Comparison of ENCODE assay signal across 11 cellular contexts in genomic region chr3:72892081-72892763, GRCh38. TPM values are rescaled to one million over a fixed set of nuclear protein-coding genes. Genes with fewer than 3 reads are reported as not detected.
DNase-seq lines count a peak whose midpoint lies in the region; ATAC-seq and TF ChIP-seq lines count a peak whose summit lies in the region.
"Had no signal": no experiment of that assay in that cellular context is flagged by ENCODE, and none has a peak within 500 bp of the region (broad histone marks: within the 10 kb centered on the region; RNA-seq: fewer than 3 reads in every experiment).

No MANE protein-coding gene starts in this region.

- no peak for ATAC-seq in GM21515 (IDR thresholded peaks at IDR 0.05; ENCODE audit: unreplicated experiment)

- no peak for TF ChIP-seq CTCF in fibroblast of villous mesenchyme (IDR thresholded peaks at IDR 0.05; ENCODE audit: insufficient read depth, low read depth, low read length)

- POLR2A ChIA-PET in CD4-positive, alpha-beta memory T cell (lab: Charles Lee; ENCODE audit: partially characterized antibody) = no interaction called here

- DNase-seq in EH (ENCODE audit: low read depth) (peak; percentile 92), SJSA1 (ENCODE audit: low read depth in 1 of 2, low spot score in 2 of 2) (peak in 1 of 2 experiments; percentile 44), fibroblast of villous mesenchyme (ENCODE audit: low read depth) (peak; percentile 95), posterior cingulate gyrus (peak in 7 of 10 donors; percentile 43 to 89 (median 62)), HuH-7 (ENCODE audit: low spot score) (no peak)
- DNase-seq in activated CD4-positive, alpha-beta T cell treated with anti-CD3 and anti-CD28 coated beads for 4 hours = no peak
- no peak for DNase-seq in CD4-positive, alpha-beta memory T cell
- DNase-seq: activated CD4-positive, alpha-beta T cell treated with anti-CD3 and anti-CD28 coated beads, Interleukin-2, amount 10 ng/mL, durations not matched to agents 24 days and 14 days; NCI-H446 treated with DMSO at 0.1 percent for 48 hours had no signal

- intact Hi-C loops in posterior cingulate gyrus (cut with DNase I) = loop anchor here (5.0 kb wide), 1 partner anchor 45 kb away; no protein-coding TSS in a partner anchor
- intact Hi-C loops in CD4-positive, alpha-beta memory T cell (cut with micrococcal nuclease) = no loop called here

- H3K36me3 ChIP-seq in SJSA1 = no peaks in the 10 kb centered on the region
- H3K36me3 ChIP-seq in CD4-positive, alpha-beta memory T cell (ENCODE audit: insufficient read depth, low read length) = no peaks in the 10 kb centered on the region

- CTCF ChIA-PET in CD4-positive, alpha-beta memory T cell (lab: Charles Lee; ENCODE audit: partially characterized antibody) = no interaction called here

- no peaks in the 10 kb centered on the region for H3K36me3 Mint-ChIP-seq in CD4-positive, alpha-beta memory T cell

- H3K4me1 ChIP-seq in SJSA1 (replicated peaks) = peaks cover 55% of the 10 kb centered on the region
- H3K4me1 ChIP-seq in CD4-positive, alpha-beta memory T cell (ENCODE audit: insufficient read depth, low read length) = peaks cover 9% of the 10 kb centered on the region

- H3K4me3 Mint-ChIP-seq in CD4-positive, alpha-beta memory T cell = no peak overlapping the region
- H3K4me3 Mint-ChIP-seq: activated CD4-positive, alpha-beta T cell treated with anti-CD3 and anti-CD28 coated beads, Interleukin-2, amount 10 ng/mL, durations not matched to agents 24 days and 14 days had no signal

- peaks cover 4 to 15% (median 9%) of the 10 kb centered on the region in 4 donors for H3K4me1 Mint-ChIP-seq in CD4-positive, alpha-beta memory T cell

- H3K27me3 ChIP-seq in SJSA1 (replicated peaks) = no peaks in the 10 kb centered on the region
- H3K27me3 ChIP-seq in CD4-positive, alpha-beta memory T cell (ENCODE audit: insufficient read depth, low read length) = peaks cover 20% of the 10 kb centered on the region

- peaks cover 40 to 61% of the 10 kb centered on the region in 2 donors for H3K27me3 Mint-ChIP-seq in CD4-positive, alpha-beta memory T cell

- H3K9me3 Mint-ChIP-seq in CD4-positive, alpha-beta memory T cell = no peaks in the 10 kb centered on the region
- H3K9me3 Mint-ChIP-seq: activated CD4-positive, alpha-beta T cell treated with anti-CD3 and anti-CD28 coated beads, Interleukin-2, amount 10 ng/mL, durations not matched to agents 24 days and 14 days had no signal

- H3K27ac Mint-ChIP-seq in CD4-positive, alpha-beta memory T cell = no peak overlapping the region
- H3K27ac Mint-ChIP-seq: activated CD4-positive, alpha-beta T cell treated with anti-CD3 and anti-CD28 coated beads, Interleukin-2, amount 10 ng/mL, durations not matched to agents 24 days and 14 days had no signal

- H3K27ac ChIP-seq in SJSA1 = peak overlapping the region; percentile 76
- H3K27ac ChIP-seq in CD4-positive, alpha-beta memory T cell (ENCODE audit: low read depth, low read length) = no peak overlapping the region

- no peaks in the 10 kb centered on the region for H3K9me3 ChIP-seq in SJSA1 (replicated peaks)
- no peaks in the 10 kb centered on the region for H3K9me3 ChIP-seq in CD4-positive, alpha-beta memory T cell (ENCODE audit: control insufficient read depth in 1 of 2, low read length in 2 of 2)

- H3K4me3 ChIP-seq in SJSA1 (no peak overlapping the region), fibroblast of villous mesenchyme (ENCODE audit: low read depth, low read length) (no peak overlapping the region)
- H3K4me3 ChIP-seq in CD4-positive, alpha-beta memory T cell (ENCODE audit: low read length in 2 of 2) = no peak overlapping the region
- H3K4me3 ChIP-seq: skin epidermis had no signal

RNA-seq across cellular contexts. Expression of gene GXYLT2, which starts 4.4 kb away (rescaled TPM):
- total RNA-seq in SJSA1 (2014; rRNA removed; shearing (Covaris generic)) = 13.3 and 18.2 TPM in 2 replicates
- 15.8 and 18.1 TPM in 2 replicates for total RNA-seq in fibroblast of villous mesenchyme
- not detected for total RNA-seq in CD4-positive, alpha-beta memory T cell
- not detected for polyA plus RNA-seq in CD4-positive, alpha-beta memory T cell
- total RNA-seq: activated CD4-positive, alpha-beta T cell treated with anti-CD3 and anti-CD28 coated beads, Interleukin-2, amount 10 ng/mL, durations not matched to agents 24 days and 14 days had no signal

RNA-seq across cellular contexts. Expression of gene SHQ1, which starts 44.0 kb away (rescaled TPM):
- total RNA-seq in SJSA1 (2014; rRNA removed; shearing (Covaris generic)) = 23.4 and 54.8 TPM in 2 replicates
- total RNA-seq in fibroblast of villous mesenchyme = 17.1 and 30.2 TPM in 2 replicates
- 10 to 100 TPM; 28.7 to 31.2 TPM for total RNA-seq in CD4-positive, alpha-beta memory T cell
- 10 to 100 TPM in 1 of 2 donors, 1 to 10 TPM in 1; 6.6 to 23.4 TPM for polyA plus RNA-seq in CD4-positive, alpha-beta memory T cell

Comparison
In these comparisons a context has a peak if more than half of its experiments do, and no peak if none do; other contexts are left out.
1. DNase-seq: peak in EH (single experiment), fibroblast of villous mesenchyme (single experiment) and posterior cingulate gyrus (7 of 10); none in HuH-7 (single experiment), activated CD4-positive, alpha-beta T cell treated with anti-CD3 and anti-CD28 coated beads for 4 hours (0 of 2) and CD4-positive, alpha-beta memory T cell (0 of 5).
2. RNA of gene GXYLT2, which starts 4.4 kb away (total RNA-seq): 15.8 to 18.1 TPM in fibroblast of villous mesenchyme and 13.3 to 18.2 TPM in SJSA1; not detected in CD4-positive, alpha-beta memory T cell; every median in the first group is over 10 times any median in the second.